Comparison of ENCODE assay signal across 1 cellular context in genomic region chr19:2242811-2243210, GRCh38.
TF ChIP-seq lines count a peak whose summit lies in the region.

No MANE protein-coding gene starts in this region.

TF ChIP-seq in GM23338, 12 proteins besides CTCF, POLR2A, EP300 and RAD21 (continued from another document):
- TF ChIP-seq REST (IDR thresholded peaks at IDR 0.05; ENCODE audit: unreplicated experiment) = no peak
- no peak for TF ChIP-seq CREB1 (CRISPR knock-in tag; IDR thresholded peaks at IDR 0.05; ENCODE audit: low read depth)
- TF ChIP-seq NANOG (IDR thresholded peaks at IDR 0.05; ENCODE audit: borderline replicate concordance) = no peak
- TF ChIP-seq EZH2phosphoT487 (IDR thresholded peaks at IDR 0.05; ENCODE audit: unreplicated experiment) = no peak
- no peak for TF ChIP-seq POLR2AphosphoS5 (IDR thresholded peaks at IDR 0.05; ENCODE audit: low read depth)
- no peak for TF ChIP-seq STAT1 (IDR thresholded peaks at IDR 0.05; ENCODE audit: unreplicated experiment)
- no peak for TF ChIP-seq JUNB (IDR thresholded peaks at IDR 0.05; ENCODE audit: unreplicated experiment)
- no peak for TF ChIP-seq ZNF462 (CRISPR knock-in tag; IDR thresholded peaks at IDR 0.05)
